Comparison of ENCODE assay signal across 8 cellular contexts in the genomic region with DNA sequence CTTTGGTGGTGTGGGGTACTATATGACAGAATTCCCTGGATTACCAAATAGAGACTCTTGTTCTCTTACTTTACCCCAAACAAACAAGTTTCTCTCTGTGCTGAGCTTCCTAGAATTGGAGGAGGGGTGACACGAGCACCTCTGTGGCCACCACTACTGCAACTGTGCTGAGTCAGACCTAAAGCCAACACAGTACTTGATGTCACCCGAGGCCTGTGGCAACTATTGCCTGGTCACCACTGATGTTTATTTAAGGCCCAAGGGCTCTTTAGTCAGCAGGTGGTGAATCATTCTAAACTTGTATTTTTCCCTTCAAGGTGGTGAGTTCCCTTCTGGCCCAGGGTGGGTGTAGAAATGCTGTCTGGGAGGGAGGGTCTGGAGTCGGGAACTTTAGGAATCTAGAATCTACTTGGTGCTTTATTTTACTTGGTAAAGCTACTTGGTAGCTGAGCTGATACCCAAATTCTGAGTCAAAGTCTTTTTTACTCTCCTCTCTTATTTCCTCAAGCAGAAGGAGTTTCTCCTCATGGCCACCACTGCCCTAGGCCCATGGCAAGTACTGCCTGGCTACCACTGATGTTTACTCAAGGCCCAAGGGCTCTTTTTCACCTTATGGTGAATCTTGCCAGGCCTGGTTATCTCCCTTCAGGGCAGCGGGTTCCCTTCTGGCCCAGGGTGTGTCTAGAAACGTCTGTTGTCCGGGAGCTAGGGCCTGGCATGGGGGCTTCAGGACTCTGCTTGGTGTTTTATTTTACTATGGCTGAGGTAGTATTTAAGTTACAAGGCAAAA. TPM values are rescaled to one million over a fixed set of nuclear protein-coding genes. Genes with fewer than 3 reads are reported as not detected.
DNase-seq lines count a peak whose midpoint lies in the region; FAIRE-seq and TF ChIP-seq lines count a peak whose summit lies in the region.

No MANE protein-coding gene starts in this region.

- H3K27me3 ChIP-seq in transverse colon (no peaks in the 10 kb centered on the region), BE2C (no peaks in the 10 kb centered on the region)

- H3K4me1 ChIP-seq in transverse colon (peaks cover 10 to 44% (median 24%) of the 10 kb centered on the region in 4 donors), BE2C (peaks cover 10% of the 10 kb centered on the region)

- TF ChIP-seq POLR2A in transverse colon (IDR thresholded peaks at IDR 0.05), result no peak

- TF ChIP-seq EP300 in transverse colon (IDR thresholded peaks at IDR 0.05; ENCODE audit: low read depth), result no peak

- DNase-seq in AG04449 (ENCODE audit: low read depth, low spot score) (peak; percentile 79), HCEC 1CT (peak; percentile 97), RKO (ENCODE audit: low spot score) (peak; percentile 85), hepatic stellate cell (ENCODE audit: low spot score) (peak; percentile 36), transverse colon (peak; percentile 42), BE2C (no peak), cardiac septum (ENCODE audit: low spot score) (no peak), GM19239 (ENCODE audit: insufficient read length, low spot score) (no peak)

- H3K27ac ChIP-seq in transverse colon, result peak overlapping the region; percentile 81 to 86 (median 84)

- POLR2A ChIA-PET in AG04449 (lab: Yijun Ruan, JAX), result no interaction called here

- TF ChIP-seq CTCF in AG04449 (IDR thresholded peaks at IDR 0.05; ENCODE audit: insufficient read depth, low read length, missing control alignments) (no peak), transverse colon (IDR thresholded peaks at IDR 0.05) (no peak), BE2C (IDR thresholded peaks at IDR 0.05; ENCODE audit: low read depth, low read length) (no peak)

- 49 to 80% methylated on average over 1 to 6 of the region's 6 CpGs for WGBS in transverse colon (ENCODE audit: low coverage in 1 of 2), 2 donors

- CTCF ChIA-PET in AG04449 (lab: Yijun Ruan, JAX), result interaction anchor here (2.7 kb wide), 1 partner anchor 8 kb away, joined by 20 read pairs; no protein-coding TSS in a partner anchor

- in situ Hi-C loops in transverse colon (cut with MboI; ENCODE audit: low pct_ligation_motif_present in 1 of 4, low pct_unique_long_range_greater_than_20kb in 1 of 4, low sequenced_read_pairs in 3 of 4), result no loop called here

- intact Hi-C loops in transverse colon (cut with DNase I; ENCODE audit: low total_unique reads), result no loop called here
- intact Hi-C loops in cardiac septum (cut with DNase I), result no loop called here

- H3K9me3 ChIP-seq in transverse colon (peaks cover 0 to 2% of the 10 kb centered on the region in 2 donors), BE2C (no peaks in the 10 kb centered on the region)

- FAIRE-seq in GM19239 (lab: Jason Lieb, UNC), result no peak

- H3K4me3 ChIP-seq in AG04449 (ENCODE audit: low read depth, low read length), result no peak overlapping the region
- no peak overlapping the region for H3K4me3 ChIP-seq in transverse colon
- no peak overlapping the region for H3K4me3 ChIP-seq in BE2C (ENCODE audit: low read depth, low read length)

- H3K36me3 ChIP-seq in transverse colon (no peaks in the 10 kb centered on the region), BE2C (no peaks in the 10 kb centered on the region)

RNA-seq across cellular contexts. Expression of gene LURAP1L, which starts 9.8 kb away (rescaled TPM):
- total RNA-seq in transverse colon, result 10 to 100 TPM; 19.1 to 50.0 (median 34.5) TPM
- 30.3 TPM for polyA plus RNA-seq in BE2C (2012; ENCODE audit: insufficient read depth, insufficient read length, low read depth)
- 2.6 TPM for total RNA-seq in cardiac septum

Comparison
In these comparisons a context has a peak if more than half of its experiments do, and no peak if none do; other contexts are left out.
1. DNase-seq: peak in AG04449 (single experiment), HCEC 1CT (single experiment), RKO (single experiment), hepatic stellate cell (single experiment) and transverse colon (single experiment); none in BE2C (single experiment), cardiac septum (single experiment) and GM19239 (single experiment).